Comparison of ENCODE assay signal across 23 cellular contexts in the genomic region with DNA sequence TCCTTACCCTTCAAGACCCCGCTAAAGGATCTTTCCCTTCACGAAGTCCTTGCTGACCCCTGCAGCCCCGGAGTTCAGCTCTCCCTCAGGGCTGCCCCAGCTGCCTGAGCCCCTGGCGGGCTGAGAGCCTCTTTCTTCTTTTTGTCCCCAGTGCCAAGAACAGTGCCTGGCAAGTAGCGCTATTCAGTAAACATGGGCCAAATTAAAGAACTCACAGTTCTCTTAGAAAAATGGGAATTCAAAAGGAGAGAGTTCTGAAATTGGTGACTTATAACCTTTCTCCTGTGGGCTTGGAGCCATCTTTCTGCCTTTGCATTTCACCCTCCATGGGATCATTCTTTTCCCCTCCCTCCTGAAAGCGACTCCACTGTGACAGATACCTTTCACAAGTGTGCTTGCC.
DNase-seq lines count a peak whose midpoint lies in the region; ATAC-seq and TF ChIP-seq lines count a peak whose summit lies in the region.
"Had no signal": no experiment of that assay in that cellular context is flagged by ENCODE, and none has a peak within 500 bp of the region (broad histone marks: within the 10 kb centered on the region; RNA-seq: fewer than 3 reads in every experiment).

No MANE protein-coding gene starts in this region.

- CTCF ChIA-PET in WTC11 (lab: Charles Lee): no interaction called here
- CTCF ChIA-PET in activated CD4-positive, alpha-beta memory T cell treated with anti-CD3 and anti-CD28 coated beads for 36 hours (lab: Charles Lee): interaction anchor here (1.9 kb wide), 1 partner anchor 10 kb away, joined by 5 read pairs; no protein-coding TSS in a partner anchor

- peak overlapping the region; percentile 42 to 58 for H3K27ac ChIP-seq in liver (ENCODE audit: low read depth in 1 of 2, low read length in 2 of 2)
- H3K27ac ChIP-seq: 22Rv1, ovary, SJSA1 had no signal

- H3K27me3 Mint-ChIP-seq in WTC11 (ENCODE audit: low read depth) (no peaks in the 10 kb centered on the region), progenitor cell of endocrine pancreas (no peaks in the 10 kb centered on the region)
- no peaks in the 10 kb centered on the region for H3K27me3 Mint-ChIP-seq in activated CD4-positive, alpha-beta memory T cell treated with anti-CD3 and anti-CD28 coated beads for 36 hours
- H3K27me3 Mint-ChIP-seq: activated CD4-positive, alpha-beta T cell treated with anti-CD3 and anti-CD28 coated beads for 36 hours; activated CD8-positive, alpha-beta memory T cell treated with anti-CD3 and anti-CD28 coated beads, Interleukin-2, amount 10 ng/mL, durations not matched to agents 7 days and 5 days had no signal

- no peak overlapping the region for H3K4me3 ChIP-seq in liver (ENCODE audit: low read depth in 1 of 3, low read length in 3 of 3)
- H3K4me3 ChIP-seq: ovary, SJSA1 had no signal

- peaks cover 4% of the 10 kb centered on the region; the same call in 1 of the 2 replicates for H3K36me3 Mint-ChIP-seq in WTC11
- peaks cover 17% of the 10 kb centered on the region for H3K36me3 Mint-ChIP-seq in progenitor cell of endocrine pancreas (ENCODE audit: insufficient read depth)
- peaks cover under 1% of the 10 kb centered on the region for H3K36me3 Mint-ChIP-seq in activated CD4-positive, alpha-beta memory T cell treated with anti-CD3 and anti-CD28 coated beads for 36 hours

- H3K27me3 ChIP-seq in liver (ENCODE audit: control insufficient read depth in 4 of 4, insufficient read depth in 4 of 4, low read length in 3 of 4): no peaks in the 10 kb centered on the region
- H3K27me3 ChIP-seq: ovary, SJSA1 had no signal

- TF ChIP-seq RAD21 in liver (IDR thresholded peaks at IDR 0.05): no peak

- no peaks in the 10 kb centered on the region for H3K36me3 ChIP-seq in liver (ENCODE audit: control insufficient read depth in 4 of 4, insufficient read depth in 3 of 4, low read depth in 1 of 4, low read length in 3 of 4)
- H3K36me3 ChIP-seq: ovary had no signal

- POLR2A ChIA-PET in WTC11 (lab: Charles Lee): no interaction called here
- POLR2A ChIA-PET in activated CD4-positive, alpha-beta memory T cell treated with anti-CD3 and anti-CD28 coated beads for 36 hours (lab: Charles Lee): no interaction called here

- H3K27ac Mint-ChIP-seq in WTC11 (peak overlapping the region; percentile 58; the same call in 1 of the 2 replicates), progenitor cell of endocrine pancreas (peak overlapping the region; percentile 75)
- H3K27ac Mint-ChIP-seq in activated CD4-positive, alpha-beta memory T cell treated with anti-CD3 and anti-CD28 coated beads for 36 hours: no peak overlapping the region
- H3K27ac Mint-ChIP-seq: activated CD4-positive, alpha-beta T cell treated with anti-CD3 and anti-CD28 coated beads for 36 hours; activated CD8-positive, alpha-beta memory T cell treated with anti-CD3 and anti-CD28 coated beads, Interleukin-2, amount 10 ng/mL, durations not matched to agents 7 days and 5 days; activated T-cell treated with anti-CD3 and anti-CD28 coated beads, Interleukin-2, amount 50 U/mL, for 72 hours had no signal

- peaks cover 0 to 24% (median 18%) of the 10 kb centered on the region in 4 donors for H3K4me1 ChIP-seq in liver (ENCODE audit: control insufficient read depth in 4 of 4, insufficient read depth in 4 of 4, low read length in 3 of 4)

- no peaks in the 10 kb centered on the region for H3K9me3 Mint-ChIP-seq in WTC11
- H3K9me3 Mint-ChIP-seq in progenitor cell of endocrine pancreas (ENCODE audit: low read depth): no peaks in the 10 kb centered on the region
- no peaks in the 10 kb centered on the region for H3K9me3 Mint-ChIP-seq in activated CD4-positive, alpha-beta memory T cell treated with anti-CD3 and anti-CD28 coated beads for 36 hours
- H3K9me3 Mint-ChIP-seq: activated T-cell treated with anti-CD3 and anti-CD28 coated beads, Interleukin-2, amount 50 U/mL, for 72 hours had no signal

- no peak overlapping the region for H3K4me3 Mint-ChIP-seq in WTC11
- H3K4me3 Mint-ChIP-seq in progenitor cell of endocrine pancreas (ENCODE audit: low read depth): peak overlapping the region; percentile 37
- no peak overlapping the region for H3K4me3 Mint-ChIP-seq in activated CD4-positive, alpha-beta memory T cell treated with anti-CD3 and anti-CD28 coated beads for 36 hours
- H3K4me3 Mint-ChIP-seq: activated CD4-positive, alpha-beta T cell treated with anti-CD3 and anti-CD28 coated beads for 36 hours; activated CD8-positive, alpha-beta memory T cell treated with anti-CD3 and anti-CD28 coated beads, Interleukin-2, amount 10 ng/mL, durations not matched to agents 7 days and 5 days; activated T-cell treated with anti-CD3 and anti-CD28 coated beads, Interleukin-2, amount 50 U/mL, for 72 hours had no signal

- no peak for ATAC-seq in WTC11
- ATAC-seq: activated CD4-positive, alpha-beta T cell treated with anti-CD3 and anti-CD28 coated beads for 36 hours; activated CD8-positive, alpha-beta memory T cell treated with anti-CD3 and anti-CD28 coated beads, Interleukin-2, amount 10 ng/mL, durations not matched to agents 7 days and 5 days; activated T-cell treated with anti-CD3 and anti-CD28 coated beads, Interleukin-2, amount 50 U/mL, for 72 hours had no signal

- H3K9me3 ChIP-seq in liver (ENCODE audit: control insufficient read depth in 4 of 4, low read length in 3 of 4): no peaks in the 10 kb centered on the region
- H3K9me3 ChIP-seq: ovary, SJSA1 had no signal

- TF ChIP-seq CTCF in WTC11 (IDR thresholded peaks at IDR 0.05) (no peak), liver (IDR thresholded peaks at IDR 0.05; ENCODE audit: low read depth, low read length, missing input control) (no peak), progenitor cell of endocrine pancreas (IDR thresholded peaks at IDR 0.05; ENCODE audit: unreplicated experiment) (no peak)

- H3K9ac ChIP-seq in liver (ENCODE audit: low read depth in 1 of 2, low read length in 2 of 2): no peak overlapping the region

- 42% methylated on average over 6 of the region's 6 CpGs for WGBS in liver

- H3K4me1 Mint-ChIP-seq in WTC11: peaks cover 33% of the 10 kb centered on the region
- peaks cover 59% of the 10 kb centered on the region for H3K4me1 Mint-ChIP-seq in progenitor cell of endocrine pancreas (ENCODE audit: low read depth)
- peaks cover 48% of the 10 kb centered on the region for H3K4me1 Mint-ChIP-seq in activated CD4-positive, alpha-beta memory T cell treated with anti-CD3 and anti-CD28 coated beads for 36 hours (ENCODE audit: low read depth)

- DNase-seq in NCI-H2029 treated with DMSO at 0.1 percent for 48 hours (lab: John Stamatoyannopoulos, UW): peak; percentile 16
- DNase-seq in NCI-H2029 (lab: John Stamatoyannopoulos, UW): no peak
- no peak for DNase-seq in WTC11 (ENCODE audit: low spot score)
- no peak for DNase-seq in progenitor cell of endocrine pancreas (ENCODE audit: low spot score, unreplicated experiment)
- no peak for DNase-seq in activated CD4-positive, alpha-beta memory T cell treated with anti-CD3 and anti-CD28 coated beads for 36 hours
- DNase-seq in A172 (ENCODE audit: low spot score): no peak
- no peak for DNase-seq in stimulated activated CD4-positive, alpha-beta T cell treated with anti-CD3 and anti-CD28 coated beads, Interleukin-1b, Interleukin-23, amount 100 ng/mL, for 48 hours
- DNase-seq: activated CD4-positive, alpha-beta T cell treated with anti-CD3 and anti-CD28 coated beads for 36 hours; activated CD8-positive, alpha-beta memory T cell treated with anti-CD3 and anti-CD28 coated beads, Interleukin-2, amount 10 ng/mL, durations not matched to agents 7 days and 5 days; activated naive CD4-positive, alpha-beta T cell treated with Interleukin-2 at 50 U/mL for 16 hours; activated T-cell treated with anti-CD3 and anti-CD28 coated beads, Interleukin-2, amount 50 U/mL, for 72 hours; central memory CD4-positive, alpha-beta T cell; COR-L47; dermis blood vessel endothelial cell; KBM-7; mesenchymal stem cell; NCI-H1436; NCI-H526 treated with DMSO at 0.1 percent for 48 hours; ovary; trophoblast cell had no signal

- intact Hi-C loops in activated CD4-positive, alpha-beta memory T cell treated with anti-CD3 and anti-CD28 coated beads for 36 hours (cut with micrococcal nuclease): no loop called here

TF ChIP-seq in WTC11, 78 proteins besides CTCF, POLR2A, EP300 and RAD21 (continues in another document):
- TF ChIP-seq, protein P1, sequence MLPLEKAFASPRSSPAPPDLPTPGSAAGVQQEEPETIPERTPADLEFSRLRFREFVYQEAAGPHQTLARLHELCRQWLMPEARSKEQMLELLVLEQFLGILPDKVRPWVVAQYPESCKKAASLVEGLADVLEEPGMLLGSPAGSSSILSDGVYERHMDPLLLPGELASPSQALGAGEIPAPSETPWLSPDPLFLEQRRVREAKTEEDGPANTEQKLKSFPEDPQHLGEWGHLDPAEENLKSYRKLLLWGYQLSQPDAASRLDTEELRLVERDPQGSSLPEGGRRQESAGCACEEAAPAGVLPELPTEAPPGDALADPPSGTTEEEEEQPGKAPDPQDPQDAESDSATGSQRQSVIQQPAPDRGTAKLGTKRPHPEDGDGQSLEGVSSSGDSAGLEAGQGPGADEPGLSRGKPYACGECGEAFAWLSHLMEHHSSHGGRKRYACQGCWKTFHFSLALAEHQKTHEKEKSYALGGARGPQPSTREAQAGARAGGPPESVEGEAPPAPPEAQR (CRISPR knock-in tag; IDR thresholded peaks at IDR 0.05): no peak
- no peak for TF ChIP-seq TEAD4 (CRISPR knock-in tag; IDR thresholded peaks at IDR 0.05)

TF ChIP-seq in liver, 16 proteins besides CTCF, POLR2A, EP300 and RAD21:
- TF ChIP-seq, protein P2, sequence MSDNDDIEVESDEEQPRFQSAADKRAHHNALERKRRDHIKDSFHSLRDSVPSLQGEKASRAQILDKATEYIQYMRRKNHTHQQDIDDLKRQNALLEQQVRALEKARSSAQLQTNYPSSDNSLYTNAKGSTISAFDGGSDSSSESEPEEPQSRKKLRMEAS (IDR thresholded peaks at IDR 0.05): no peak
- TF ChIP-seq YY1 (IDR thresholded peaks at IDR 0.05): peak; percentile 30
